8 cellular contexts compared by ENCODE assay signal in genomic region chr5:180328296-180329137, GRCh38. TPM values are rescaled to one million over a fixed set of nuclear protein-coding genes. Genes with fewer than 3 reads are reported as not detected.
A peak's percentile ranks its signal among the peaks of the same experiment; 100 is the strongest.
DNase-seq lines count a peak whose midpoint lies in the region; ATAC-seq and TF ChIP-seq lines count a peak whose summit lies in the region.

No MANE protein-coding gene starts in this region.

- peak; percentile 89 for TF ChIP-seq CTCF in CD8-positive, alpha-beta T cell (IDR thresholded peaks at IDR 0.05)
- TF ChIP-seq CTCF in RWPE1 (conservative IDR thresholded peaks at IDR 0.05; ENCODE audit: low read depth) (peak; percentile 91), foreskin keratinocyte (conservative IDR thresholded peaks at IDR 0.05) (peak; percentile 77), osteocyte (IDR thresholded peaks at IDR 0.05) (peak; percentile 72), type B pancreatic cell (conservative IDR thresholded peaks at IDR 0.05) (peak; percentile 82)

- H3K36me3 Mint-ChIP-seq in CD8-positive, alpha-beta T cell: no peaks in the 10 kb centered on the region
- H3K36me3 Mint-ChIP-seq in osteocyte (ENCODE audit: unreplicated experiment): peaks cover 45% of the 10 kb centered on the region
- peaks cover 3% of the 10 kb centered on the region for H3K36me3 Mint-ChIP-seq in type B pancreatic cell

- POLR2A ChIA-PET in CD8-positive, alpha-beta T cell (lab: Charles Lee): interaction anchor here (0.9 kb wide), 2 partner anchors 12 to 35 kb away, joined by 4 read pairs; no protein-coding TSS in a partner anchor
- POLR2A ChIA-PET in RWPE1 (lab: Yijun Ruan, JAX; ENCODE audit: low non-redundant PET): no interaction called here

- H3K27me3 Mint-ChIP-seq in CD8-positive, alpha-beta T cell (ENCODE audit: low read depth): peaks cover 14% of the 10 kb centered on the region
- H3K27me3 Mint-ChIP-seq in osteocyte (ENCODE audit: unreplicated experiment) (no peaks in the 10 kb centered on the region), type B pancreatic cell (peaks cover 8% of the 10 kb centered on the region)

- no peak overlapping the region for H3K27ac Mint-ChIP-seq in CD8-positive, alpha-beta T cell
- H3K27ac Mint-ChIP-seq in osteocyte (ENCODE audit: unreplicated experiment) (no peak overlapping the region), type B pancreatic cell (no peak overlapping the region)

- CTCF ChIA-PET in CD8-positive, alpha-beta T cell (lab: Charles Lee): interaction anchor here (0.6 to 4.4 kb wide), 36 partner anchors 8 to 219 kb away, joined by 3 to 50 read pairs (median 4); partner anchors contain the start of gene MAPK9
- CTCF ChIA-PET in RWPE1 (lab: Yijun Ruan, JAX): interaction anchor here (0.5 to 2.3 kb wide), 39 partner anchors 9 to 336 kb away, joined by 3 to 43 read pairs (median 4); no protein-coding TSS in a partner anchor

- no peaks in the 10 kb centered on the region for H3K9me3 Mint-ChIP-seq in CD8-positive, alpha-beta T cell
- H3K9me3 Mint-ChIP-seq in osteocyte (ENCODE audit: unreplicated experiment): no peaks in the 10 kb centered on the region
- no peaks in the 10 kb centered on the region for H3K9me3 Mint-ChIP-seq in type B pancreatic cell

- no peak overlapping the region for H3K4me3 ChIP-seq in CD8-positive, alpha-beta T cell (ENCODE audit: low read depth, low read length)

- intact Hi-C loops in CD8-positive, alpha-beta T cell (cut with DNase I, micrococcal nuclease): loop anchor here (1.0 to 10.0 kb wide), 4 partner anchors 35 to 201 kb away; partner anchors contain the start of gene RASGEF1C (in 1 of the 2)

- H3K9me3 ChIP-seq in CD8-positive, alpha-beta T cell (ENCODE audit: low read length): no peaks in the 10 kb centered on the region

- peak; percentile 68 to 90 (median 82) for DNase-seq in CD8-positive, alpha-beta T cell
- DNase-seq in KBM-7: peak; percentile 87
- DNase-seq in RWPE1 (ENCODE audit: low spot score): peak; percentile 76
- peak; percentile 71 to 81 for DNase-seq in activated T-helper 1 cell treated with anti-CD3 and anti-CD28 coated beads, Interleukin-2, amount 50 U/mL, for 16 hours (ENCODE audit: low read depth in 1 of 2, low spot score in 1 of 2)
- DNase-seq in foreskin keratinocyte: peak in 1 of 2 donors; percentile 21
- DNase-seq in osteocyte (ENCODE audit: extremely low spot score, unreplicated experiment): peak; percentile 90
- DNase-seq in type B pancreatic cell (ENCODE audit: extremely low spot score, unreplicated experiment): no peak

- no peaks in the 10 kb centered on the region for H3K27me3 ChIP-seq in CD8-positive, alpha-beta T cell (ENCODE audit: insufficient read depth, low read length)
- H3K27me3 ChIP-seq in foreskin keratinocyte: peaks cover 3% of the 10 kb centered on the region

- H3K4me3 Mint-ChIP-seq in CD8-positive, alpha-beta T cell: no peak overlapping the region
- H3K4me3 Mint-ChIP-seq in osteocyte (ENCODE audit: unreplicated experiment) (no peak overlapping the region), type B pancreatic cell (no peak overlapping the region)

- H3K4me1 Mint-ChIP-seq in CD8-positive, alpha-beta T cell (ENCODE audit: low read depth): no peaks in the 10 kb centered on the region
- peaks cover 56% of the 10 kb centered on the region for H3K4me1 Mint-ChIP-seq in osteocyte (ENCODE audit: unreplicated experiment)
- peaks cover 7% of the 10 kb centered on the region for H3K4me1 Mint-ChIP-seq in type B pancreatic cell (ENCODE audit: unreplicated experiment)

- peak; percentile 94 for ATAC-seq in CD8-positive, alpha-beta T cell
- ATAC-seq in GM21390 (IDR thresholded peaks at IDR 0.05; ENCODE audit: unreplicated experiment) (peak; percentile 96), foreskin keratinocyte (peak; percentile 80)

- in situ Hi-C loops in KBM-7 (cut with MboI; ENCODE audit: low pct_unique_long_range_greater_than_20kb, low sequenced_read_pairs): no loop called here

- no peak overlapping the region for H3K27ac ChIP-seq in CD8-positive, alpha-beta T cell (ENCODE audit: low read depth, low read length)
- H3K27ac ChIP-seq in RWPE1 (no peak overlapping the region), foreskin keratinocyte (no peak overlapping the region)

- no peaks in the 10 kb centered on the region for H3K36me3 ChIP-seq in CD8-positive, alpha-beta T cell (ENCODE audit: insufficient read depth, low read length)

- H3K4me1 ChIP-seq in CD8-positive, alpha-beta T cell (ENCODE audit: insufficient read depth, low read length): no peaks in the 10 kb centered on the region
- H3K4me1 ChIP-seq in foreskin keratinocyte: no peaks in the 10 kb centered on the region

RNA-seq across cellular contexts. Expression of gene GFPT2, which starts 24.6 kb away (rescaled TPM):
- total RNA-seq in CD8-positive, alpha-beta T cell: 1 to 10 TPM; 7.9 to 9.9 TPM
- 0.04 and 0.07 TPM in 2 replicates for total RNA-seq in foreskin keratinocyte
- 0.02 TPM in 1 of 2 replicates, not detected in the other for polyA plus RNA-seq in foreskin keratinocyte
- 70.7 and 80.0 TPM in 2 replicates for total RNA-seq in osteocyte
- 1.1 and 17.6 TPM in 2 replicates for total RNA-seq in type B pancreatic cell (ENCODE audit: low replicate concordance)

RNA-seq across cellular contexts. Expression of gene MAPK9, which starts 36.6 kb away (rescaled TPM):
- 10 to 100 TPM; 23.3 to 24.9 TPM for total RNA-seq in CD8-positive, alpha-beta T cell
- total RNA-seq in foreskin keratinocyte: 26.4 and 30.3 TPM in 2 replicates
- 15.0 and 17.9 TPM in 2 replicates for polyA plus RNA-seq in foreskin keratinocyte
- 30.0 and 31.8 TPM in 2 replicates for total RNA-seq in osteocyte
- 34.4 and 35.2 TPM in 2 replicates for total RNA-seq in type B pancreatic cell (ENCODE audit: low replicate concordance)
